ENCODE assay signal across 2 cellular contexts in the genomic region with DNA sequence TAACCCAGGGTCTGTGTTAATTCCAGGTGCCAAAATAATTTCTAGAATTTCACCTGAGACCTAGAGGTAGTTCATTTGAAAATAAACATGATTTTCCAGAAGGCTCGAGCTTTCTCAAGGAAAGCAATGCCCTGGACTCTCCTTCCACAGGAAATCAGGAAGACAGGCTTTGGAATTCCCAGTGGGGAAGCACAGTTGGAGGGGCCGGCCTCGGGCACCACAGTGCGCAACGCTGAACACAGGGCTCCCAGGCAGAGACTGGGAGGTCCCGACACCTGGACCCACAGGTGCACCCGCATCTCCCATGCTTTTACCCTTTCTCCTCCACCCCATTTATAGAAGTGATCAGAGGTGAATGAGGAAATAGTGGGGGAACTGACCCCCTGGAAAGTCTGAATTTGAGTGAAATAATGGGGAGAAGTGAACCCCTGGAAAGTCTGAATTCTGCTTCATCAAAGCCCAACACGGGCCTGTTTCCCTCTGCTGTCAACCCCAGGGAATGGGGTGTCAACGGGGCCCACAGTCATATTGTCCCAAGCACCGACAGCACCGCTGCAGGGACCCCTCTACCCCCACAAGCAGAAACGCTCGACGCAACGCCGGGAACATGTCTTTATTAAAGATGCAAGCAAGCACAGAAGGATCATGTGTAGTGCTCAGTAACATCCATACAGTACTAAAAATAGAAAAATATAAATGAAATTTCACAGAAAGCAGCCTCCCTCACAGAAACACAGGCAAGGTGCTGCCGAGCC.
TF ChIP-seq lines count a peak whose summit lies in the region.

No MANE protein-coding gene starts in this region.

TF ChIP-seq in GM23338, 12 proteins besides CTCF, POLR2A, EP300 and RAD21 (continued from another document):
- no peak for TF ChIP-seq POLR2AphosphoS5 (IDR thresholded peaks at IDR 0.05; ENCODE audit: low read depth)

TF ChIP-seq in WTC11, 78 proteins besides CTCF, POLR2A, EP300 and RAD21 (continued from another document):
- TF ChIP-seq, protein P1, sequence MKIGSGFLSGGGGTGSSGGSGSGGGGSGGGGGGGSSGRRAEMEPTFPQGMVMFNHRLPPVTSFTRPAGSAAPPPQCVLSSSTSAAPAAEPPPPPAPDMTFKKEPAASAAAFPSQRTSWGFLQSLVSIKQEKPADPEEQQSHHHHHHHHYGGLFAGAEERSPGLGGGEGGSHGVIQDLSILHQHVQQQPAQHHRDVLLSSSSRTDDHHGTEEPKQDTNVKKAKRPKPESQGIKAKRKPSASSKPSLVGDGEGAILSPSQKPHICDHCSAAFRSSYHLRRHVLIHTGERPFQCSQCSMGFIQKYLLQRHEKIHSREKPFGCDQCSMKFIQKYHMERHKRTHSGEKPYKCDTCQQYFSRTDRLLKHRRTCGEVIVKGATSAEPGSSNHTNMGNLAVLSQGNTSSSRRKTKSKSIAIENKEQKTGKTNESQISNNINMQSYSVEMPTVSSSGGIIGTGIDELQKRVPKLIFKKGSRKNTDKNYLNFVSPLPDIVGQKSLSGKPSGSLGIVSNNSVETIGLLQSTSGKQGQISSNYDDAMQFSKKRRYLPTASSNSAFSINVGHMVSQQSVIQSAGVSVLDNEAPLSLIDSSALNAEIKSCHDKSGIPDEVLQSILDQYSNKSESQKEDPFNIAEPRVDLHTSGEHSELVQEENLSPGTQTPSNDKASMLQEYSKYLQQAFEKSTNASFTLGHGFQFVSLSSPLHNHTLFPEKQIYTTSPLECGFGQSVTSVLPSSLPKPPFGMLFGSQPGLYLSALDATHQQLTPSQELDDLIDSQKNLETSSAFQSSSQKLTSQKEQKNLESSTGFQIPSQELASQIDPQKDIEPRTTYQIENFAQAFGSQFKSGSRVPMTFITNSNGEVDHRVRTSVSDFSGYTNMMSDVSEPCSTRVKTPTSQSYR (CRISPR knock-in tag; IDR thresholded peaks at IDR 0.05): no peak
- no peak for TF ChIP-seq TEAD4 (CRISPR knock-in tag; IDR thresholded peaks at IDR 0.05)
- TF ChIP-seq, protein P2, sequence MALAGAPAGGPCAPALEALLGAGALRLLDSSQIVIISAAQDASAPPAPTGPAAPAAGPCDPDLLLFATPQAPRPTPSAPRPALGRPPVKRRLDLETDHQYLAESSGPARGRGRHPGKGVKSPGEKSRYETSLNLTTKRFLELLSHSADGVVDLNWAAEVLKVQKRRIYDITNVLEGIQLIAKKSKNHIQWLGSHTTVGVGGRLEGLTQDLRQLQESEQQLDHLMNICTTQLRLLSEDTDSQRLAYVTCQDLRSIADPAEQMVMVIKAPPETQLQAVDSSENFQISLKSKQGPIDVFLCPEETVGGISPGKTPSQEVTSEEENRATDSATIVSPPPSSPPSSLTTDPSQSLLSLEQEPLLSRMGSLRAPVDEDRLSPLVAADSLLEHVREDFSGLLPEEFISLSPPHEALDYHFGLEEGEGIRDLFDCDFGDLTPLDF (CRISPR knock-in tag; IDR thresholded peaks at IDR 0.05): no peak
- TF ChIP-seq ETV6 (CRISPR knock-in tag; IDR thresholded peaks at IDR 0.05): no peak
- TF ChIP-seq, protein P3, sequence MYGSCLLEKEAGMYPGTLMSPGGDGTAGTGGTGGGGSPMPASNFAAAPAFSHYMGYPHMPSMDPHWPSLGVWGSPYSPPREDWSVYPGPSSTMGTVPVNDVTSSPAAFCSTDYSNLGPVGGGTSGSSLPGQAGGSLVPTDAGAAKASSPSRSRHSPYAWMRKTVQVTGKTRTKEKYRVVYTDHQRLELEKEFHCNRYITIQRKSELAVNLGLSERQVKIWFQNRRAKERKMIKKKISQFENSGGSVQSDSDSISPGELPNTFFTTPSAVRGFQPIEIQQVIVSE (CRISPR knock-in tag; IDR thresholded peaks at IDR 0.05; ENCODE audit: borderline replicate concordance): no peak
- no peak for TF ChIP-seq NR2C2 (CRISPR knock-in tag; IDR thresholded peaks at IDR 0.05)
- TF ChIP-seq GRHL2 (CRISPR knock-in tag; IDR thresholded peaks at IDR 0.05; ENCODE audit: insufficient replicate concordance, severe bottlenecking): no peak
- TF ChIP-seq CREM (CRISPR knock-in tag; IDR thresholded peaks at IDR 0.05): no peak
- TF ChIP-seq ZNF138 (CRISPR knock-in tag; conservative IDR thresholded peaks at IDR 0.05): no peak
- no peak for TF ChIP-seq ZNF232 (CRISPR knock-in tag; IDR thresholded peaks at IDR 0.05)
- TF ChIP-seq TCF7 (CRISPR knock-in tag; IDR thresholded peaks at IDR 0.05; ENCODE audit: low read depth): no peak
- TF ChIP-seq FOXK1 (CRISPR knock-in tag; IDR thresholded peaks at IDR 0.05): no peak
- TF ChIP-seq, protein P4, sequence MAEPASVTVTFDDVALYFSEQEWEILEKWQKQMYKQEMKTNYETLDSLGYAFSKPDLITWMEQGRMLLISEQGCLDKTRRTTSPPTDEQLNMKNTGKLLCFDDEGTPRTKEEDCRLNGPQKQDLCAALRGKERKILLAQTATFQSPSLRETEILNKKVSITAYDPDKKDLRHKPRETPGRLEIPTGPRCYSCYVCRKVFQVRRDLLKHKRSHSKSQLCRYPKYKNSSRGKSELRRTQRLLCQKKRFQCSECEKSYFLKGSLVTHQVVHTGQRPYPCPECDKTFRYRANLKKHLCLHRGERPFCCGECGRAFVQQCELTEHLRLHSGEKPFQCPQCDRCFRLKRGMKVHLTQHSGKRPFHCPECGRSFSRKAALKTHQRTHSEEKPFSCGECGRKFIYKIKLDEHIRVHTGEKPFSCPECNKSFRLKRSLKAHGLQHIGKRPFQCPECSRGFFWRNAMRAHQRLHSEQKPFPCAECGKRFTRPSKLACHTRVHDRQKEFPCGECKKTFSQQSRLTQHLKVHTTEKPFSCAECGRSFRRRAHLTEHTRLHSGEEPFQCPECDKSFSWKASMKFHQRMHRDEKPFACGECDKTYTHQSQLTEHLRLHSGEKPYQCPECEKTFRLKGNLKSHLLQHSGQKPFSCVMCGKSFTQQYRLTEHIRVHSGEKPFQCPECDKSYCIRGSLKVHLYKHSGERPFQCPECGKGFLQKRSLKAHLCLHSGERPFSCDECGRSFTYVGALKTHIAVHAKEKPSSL (CRISPR knock-in tag; conservative IDR thresholded peaks at IDR 0.05): no peak
- TF ChIP-seq, protein P5, sequence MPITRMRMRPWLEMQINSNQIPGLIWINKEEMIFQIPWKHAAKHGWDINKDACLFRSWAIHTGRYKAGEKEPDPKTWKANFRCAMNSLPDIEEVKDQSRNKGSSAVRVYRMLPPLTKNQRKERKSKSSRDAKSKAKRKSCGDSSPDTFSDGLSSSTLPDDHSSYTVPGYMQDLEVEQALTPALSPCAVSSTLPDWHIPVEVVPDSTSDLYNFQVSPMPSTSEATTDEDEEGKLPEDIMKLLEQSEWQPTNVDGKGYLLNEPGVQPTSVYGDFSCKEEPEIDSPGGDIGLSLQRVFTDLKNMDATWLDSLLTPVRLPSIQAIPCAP (CRISPR knock-in tag; IDR thresholded peaks at IDR 0.05): no peak
- TF ChIP-seq, protein P6, sequence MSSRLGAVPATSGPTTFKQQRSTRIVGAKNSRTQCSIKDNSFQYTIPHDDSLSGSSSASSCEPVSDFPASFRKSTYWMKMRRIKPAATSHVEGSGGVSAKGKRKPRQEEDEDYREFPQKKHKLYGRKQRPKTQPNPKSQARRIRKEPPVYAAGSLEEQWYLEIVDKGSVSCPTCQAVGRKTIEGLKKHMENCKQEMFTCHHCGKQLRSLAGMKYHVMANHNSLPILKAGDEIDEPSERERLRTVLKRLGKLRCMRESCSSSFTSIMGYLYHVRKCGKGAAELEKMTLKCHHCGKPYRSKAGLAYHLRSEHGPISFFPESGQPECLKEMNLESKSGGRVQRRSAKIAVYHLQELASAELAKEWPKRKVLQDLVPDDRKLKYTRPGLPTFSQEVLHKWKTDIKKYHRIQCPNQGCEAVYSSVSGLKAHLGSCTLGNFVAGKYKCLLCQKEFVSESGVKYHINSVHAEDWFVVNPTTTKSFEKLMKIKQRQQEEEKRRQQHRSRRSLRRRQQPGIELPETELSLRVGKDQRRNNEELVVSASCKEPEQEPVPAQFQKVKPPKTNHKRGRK (CRISPR knock-in tag; IDR thresholded peaks at IDR 0.05; ENCODE audit: borderline replicate concordance): no peak
- no peak for TF ChIP-seq ZNF219 (CRISPR knock-in tag; IDR thresholded peaks at IDR 0.05; ENCODE audit: borderline replicate concordance)
- TF ChIP-seq ATF1 (CRISPR knock-in tag; IDR thresholded peaks at IDR 0.05): no peak
